20 cellular contexts compared by ENCODE assay signal in genomic region chr7:31311465-31312074, GRCh38. TPM values are rescaled to one million over a fixed set of nuclear protein-coding genes. Genes with fewer than 3 reads are reported as not detected.
"Had no signal": no experiment of that assay in that cellular context is flagged by ENCODE, and none has a peak within 500 bp of the region (broad histone marks: within the 10 kb centered on the region; RNA-seq: fewer than 3 reads in every experiment).

No MANE protein-coding gene starts in this region.

- DNase-seq: activated CD4-positive, alpha-beta T cell treated with anti-CD3 and anti-CD28 coated beads, Interleukin-2, amount 10 ng/mL, durations not matched to agents 24 days and 14 days; activated CD4-positive, CD25-positive, alpha-beta regulatory T cell; activated CD8-positive, alpha-beta memory T cell treated with anti-CD3 and anti-CD28 coated beads, Interleukin-2, amount 50 U/mL, for 4 hours; activated CD8-positive, alpha-beta T cell treated with anti-CD3 and anti-CD28 coated beads, Interleukin-2, amount 10 ng/mL, durations not matched to agents 7 days and 5 days; activated gamma-delta T cell; activated T-cell treated with anti-CD3 and anti-CD28 coated beads, Interleukin-2, amount 50 U/mL, for 72 hours; caudate nucleus; hypothalamus; midbrain; pancreas; stimulated activated CD4-positive, alpha-beta T cell treated with anti-CD3 and anti-CD28 coated beads, Interleukin-2, amount 100 ng/mL, for 24 hours; thyroid gland had no signal

- ATAC-seq: activated CD8-positive, alpha-beta T cell treated with anti-CD3 and anti-CD28 coated beads, Interleukin-2, amount 10 ng/mL, durations not matched to agents 7 days and 5 days; activated naive CD4-positive, alpha-beta T cell treated with anti-CD3 and anti-CD28 coated beads, Interleukin-2, amount 50 U/mL, for 72 hours; activated T-cell treated with anti-CD3 and anti-CD28 coated beads, Interleukin-2, amount 50 U/mL, for 72 hours; esophagus mucosa; pancreas; stimulated activated memory B cell treated with anti-CD40 and anti-IgM and Interleukin-4, amounts not matched to agents 10 μg/mL and 1 μg/mL and 100 μg/mL, for 72 hours had no signal

- H3K4me3 ChIP-seq: lung, pancreas, thyroid gland, vagina had no signal

- H3K27me3 ChIP-seq: pancreas, thyroid gland, vagina had no signal

- H3K4me1 ChIP-seq: pancreas, thyroid gland, vagina had no signal

- H3K27ac ChIP-seq: pancreas, thyroid gland, vagina had no signal

- H3K36me3 ChIP-seq: pancreas, thyroid gland, vagina had no signal

- H3K9me3 ChIP-seq: pancreas, thyroid gland, vagina had no signal

RNA-seq across cellular contexts. Expression of gene NEUROD6, which starts 29.0 kb away (rescaled TPM):
- total RNA-seq: activated CD4-positive, alpha-beta T cell treated with anti-CD3 and anti-CD28 coated beads, Interleukin-2, amount 10 ng/mL, durations not matched to agents 24 days and 14 days; activated CD8-positive, alpha-beta T cell treated with anti-CD3 and anti-CD28 coated beads, Interleukin-2, amount 10 ng/mL, durations not matched to agents 7 days and 5 days; activated naive CD4-positive, alpha-beta T cell treated with anti-CD3 and anti-CD28 coated beads, Interleukin-2, amount 50 U/mL, for 72 hours; activated T-cell treated with anti-CD3 and anti-CD28 coated beads, Interleukin-2, amount 50 U/mL, for 72 hours; esophagus mucosa; glomerular endothelial cell; lung; myocyte; pancreas; T-helper 2 cell treated with Interferon-gamma antibody and Interleukin-4, amounts not matched to agents 100 ng/mL and 5 ng/mL, for 36 hours; thyroid gland; vagina had no signal
